ENCODE assay signal across 10 cellular contexts in genomic region chrX:87900320-87900908, GRCh38.
A peak's percentile ranks its signal among the peaks of the same experiment; 100 is the strongest.
DNase-seq lines count a peak whose midpoint lies in the region; TF ChIP-seq lines count a peak whose summit lies in the region.
"Had no signal": no experiment of that assay in that cellular context is flagged by ENCODE, and none has a peak within 500 bp of the region (broad histone marks: within the 10 kb centered on the region; RNA-seq: fewer than 3 reads in every experiment).

No MANE protein-coding gene starts in this region.

- no peaks in the 10 kb centered on the region for H3K36me3 Mint-ChIP-seq in HFFc6 (ENCODE audit: low read depth)
- H3K36me3 Mint-ChIP-seq in mesothelial cell of epicardium = peaks cover 2% of the 10 kb centered on the region

- H3K9me3 ChIP-seq in MG63 = no peaks in the 10 kb centered on the region
- H3K9me3 ChIP-seq: body of pancreas had no signal

- DNase-seq in DMS79 treated with DMSO at 0.1 percent for 48 hours (lab: John Stamatoyannopoulos, UW) (peak; percentile 0), DMS79 (lab: John Stamatoyannopoulos, UW) (no peak), HFFc6 (no peak), MG63 (peak; percentile 1), myocyte (ENCODE audit: low read depth) (peak; percentile 17), mesothelial cell of epicardium (ENCODE audit: low spot score in 2 of 2, unreplicated experiment in 2 of 2) (no peak), NCI-H1092 treated with DMSO at 0.1 percent for 48 hours (lab: John Stamatoyannopoulos, UW) (no peak), globus pallidus (ENCODE audit: low spot score) (no peak)
- DNase-seq: mesendoderm had no signal

- no peaks in the 10 kb centered on the region for H3K27me3 ChIP-seq in MG63
- H3K27me3 ChIP-seq: body of pancreas had no signal

- H3K36me3 ChIP-seq in MG63 = no peaks in the 10 kb centered on the region

- H3K4me3 Mint-ChIP-seq in HFFc6 (peak overlapping the region; percentile 74), mesothelial cell of epicardium (no peak overlapping the region)

- no peaks in the 10 kb centered on the region for H3K4me1 Mint-ChIP-seq in HFFc6 (ENCODE audit: low read depth)
- peaks cover 5% of the 10 kb centered on the region for H3K4me1 Mint-ChIP-seq in mesothelial cell of epicardium

- H3K9me3 Mint-ChIP-seq in HFFc6 = peaks cover 6% of the 10 kb centered on the region; the same call in 1 of the 2 replicates
- H3K9me3 Mint-ChIP-seq in mesothelial cell of epicardium = peaks cover 8% of the 10 kb centered on the region

- no peaks in the 10 kb centered on the region for H3K27me3 Mint-ChIP-seq in HFFc6 (ENCODE audit: insufficient read depth)
- H3K27me3 Mint-ChIP-seq in mesothelial cell of epicardium (ENCODE audit: low read depth) = no peaks in the 10 kb centered on the region

- H3K27ac Mint-ChIP-seq in HFFc6 (no peak overlapping the region), mesothelial cell of epicardium (no peak overlapping the region)

- H3K4me3 ChIP-seq in MG63 = no peak overlapping the region
- H3K4me3 ChIP-seq: body of pancreas had no signal

- TF ChIP-seq CTCF in HFFc6 (IDR thresholded peaks at IDR 0.05) = no peak
- TF ChIP-seq CTCF in mesothelial cell of epicardium (IDR thresholded peaks at IDR 0.05; ENCODE audit: unreplicated experiment) = no peak

Comparison
In these comparisons a context has a peak if more than half of its experiments do, and no peak if none do; other contexts are left out.
1. DNase-seq: peak in DMS79 treated with DMSO at 0.1 percent for 48 hours (single experiment), MG63 (single experiment) and myocyte (single experiment); none in DMS79 (single experiment), HFFc6 (single experiment), mesothelial cell of epicardium (0 of 2), NCI-H1092 treated with DMSO at 0.1 percent for 48 hours (single experiment) and globus pallidus (single experiment).